In the genomic region with DNA sequence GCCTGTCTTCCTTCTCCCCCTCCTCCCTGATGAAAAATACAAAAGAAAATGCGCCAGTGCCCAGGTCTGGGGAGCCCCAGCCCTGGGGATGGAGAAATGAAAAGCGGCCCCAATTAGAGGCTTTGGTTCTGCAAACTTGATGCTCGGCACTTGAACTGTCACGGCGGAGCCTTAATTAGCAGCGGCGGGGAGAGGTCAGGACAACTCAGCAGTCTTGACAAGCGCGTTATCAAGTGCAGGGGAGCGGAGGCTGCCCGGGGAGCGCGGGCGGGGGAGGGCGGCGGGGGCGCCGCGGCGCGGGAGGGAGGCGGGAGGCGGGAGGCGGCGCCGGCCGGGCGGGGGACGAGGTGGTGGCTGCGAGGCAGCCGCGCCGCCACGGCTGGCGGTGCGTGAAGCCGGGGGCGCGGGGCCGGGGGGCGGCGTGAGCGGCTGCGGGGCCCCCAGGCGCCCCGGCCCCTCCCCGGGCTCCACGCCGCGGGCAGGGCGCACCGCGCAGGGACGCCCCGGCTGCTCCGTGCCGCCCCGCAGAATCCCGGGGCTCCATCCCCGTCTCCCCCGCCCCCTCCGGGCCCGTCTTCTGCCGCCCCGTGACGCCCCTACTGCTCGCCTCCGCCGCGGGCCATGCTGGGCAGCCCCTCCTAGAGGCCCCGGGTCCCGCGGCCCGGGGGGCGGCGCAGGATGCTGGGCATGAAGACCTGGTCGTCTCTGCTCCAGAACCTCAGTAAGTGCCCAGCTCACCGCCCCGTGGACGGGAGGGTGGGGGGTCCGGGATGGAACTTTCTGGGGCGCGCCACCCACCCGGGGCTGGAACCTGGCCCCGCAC, we compare ENCODE assay signal across 9 cellular contexts.
DNase-seq lines count a peak whose midpoint lies in the region; ATAC-seq and TF ChIP-seq lines count a peak whose summit lies in the region.
"Had no signal": no experiment of that assay in that cellular context is flagged by ENCODE, and none has a peak within 500 bp of the region (broad histone marks: within the 10 kb centered on the region; RNA-seq: fewer than 3 reads in every experiment).

No MANE protein-coding gene starts in this region.

- no peaks in the 10 kb centered on the region for H3K9me3 Mint-ChIP-seq in activated naive CD4-positive, alpha-beta T cell treated with anti-CD3 and anti-CD28 coated beads, Interleukin-2, amount 10 ng/mL, durations not matched to agents 7 days and 5 days
- H3K9me3 Mint-ChIP-seq: IgD-negative memory B cell had no signal

- ATAC-seq in left lung (peak; percentile 56), GM21390 (IDR thresholded peaks at IDR 0.05; ENCODE audit: unreplicated experiment) (no peak), HG03521 (IDR thresholded peaks at IDR 0.05; ENCODE audit: unreplicated experiment) (no peak)

- no peak for TF ChIP-seq CTCF in left lung (IDR thresholded peaks at IDR 0.05)
- no peak for TF ChIP-seq CTCF in tibial artery (IDR thresholded peaks at IDR 0.05)

- H3K4me3 ChIP-seq in left lung = peak overlapping the region; percentile 9 to 14
- H3K4me3 ChIP-seq in tibial artery = peak overlapping the region; percentile 29 to 46

- H3K27me3 Mint-ChIP-seq in activated naive CD4-positive, alpha-beta T cell treated with anti-CD3 and anti-CD28 coated beads, Interleukin-2, amount 10 ng/mL, durations not matched to agents 7 days and 5 days = peaks cover 78% of the 10 kb centered on the region

- no peaks in the 10 kb centered on the region for H3K36me3 ChIP-seq in left lung
- H3K36me3 ChIP-seq in tibial artery = no peaks in the 10 kb centered on the region

- no peak overlapping the region for H3K27ac Mint-ChIP-seq in activated naive CD4-positive, alpha-beta T cell treated with anti-CD3 and anti-CD28 coated beads, Interleukin-2, amount 10 ng/mL, durations not matched to agents 7 days and 5 days
- H3K27ac Mint-ChIP-seq: IgD-negative memory B cell had no signal

- DNase-seq in EL = peak; percentile 8
- DNase-seq in NCI-H2107 treated with DMSO at 0.1 percent for 48 hours (lab: John Stamatoyannopoulos, UW; ENCODE audit: unreplicated experiment) = peak; percentile 90
- DNase-seq in activated naive CD4-positive, alpha-beta T cell treated with anti-CD3 and anti-CD28 coated beads, Interleukin-2, amount 10 ng/mL, durations not matched to agents 7 days and 5 days = no peak
- peak; percentile 72 to 80 for DNase-seq in left lung
- no peak for DNase-seq in tibial artery
- DNase-seq in NK-92 treated with Interleukin-12 subunit alpha and Interleukin-12 subunit beta, amount 100 ng/mL, for 24 hours (lab: John Stamatoyannopoulos, UW) = no peak

- CTCF ChIA-PET in activated naive CD4-positive, alpha-beta T cell treated with anti-CD3 and anti-CD28 coated beads, Interleukin-2, amount 10 ng/mL, durations not matched to agents 7 days and 5 days (lab: Charles Lee) = interaction anchor here (1.2 to 1.3 kb wide), 2 partner anchors 147 to 153 kb away, joined by 4 read pairs; no protein-coding TSS in a partner anchor

- peaks cover 22 to 36% of the 10 kb centered on the region in 2 donors for H3K4me1 ChIP-seq in left lung
- peaks cover 0 to 41% (median 28%) of the 10 kb centered on the region in 4 donors for H3K4me1 ChIP-seq in tibial artery

- no peaks in the 10 kb centered on the region for H3K9me3 ChIP-seq in left lung
- H3K9me3 ChIP-seq in tibial artery = no peaks in the 10 kb centered on the region

- intact Hi-C loops in left lung (cut with DNase I) = no loop called here
- intact Hi-C loops in tibial artery (cut with DNase I; ENCODE audit: low total_unique reads) = no loop called here

- no peaks in the 10 kb centered on the region for H3K36me3 Mint-ChIP-seq in activated naive CD4-positive, alpha-beta T cell treated with anti-CD3 and anti-CD28 coated beads, Interleukin-2, amount 10 ng/mL, durations not matched to agents 7 days and 5 days
- H3K36me3 Mint-ChIP-seq: IgD-negative memory B cell had no signal

- H3K4me3 Mint-ChIP-seq in activated naive CD4-positive, alpha-beta T cell treated with anti-CD3 and anti-CD28 coated beads, Interleukin-2, amount 10 ng/mL, durations not matched to agents 7 days and 5 days = peak overlapping the region; percentile 2

- H3K27ac ChIP-seq in left lung = peak overlapping the region in 1 of 2 donors; percentile 51
- no peak overlapping the region for H3K27ac ChIP-seq in tibial artery

- H3K4me1 Mint-ChIP-seq in activated naive CD4-positive, alpha-beta T cell treated with anti-CD3 and anti-CD28 coated beads, Interleukin-2, amount 10 ng/mL, durations not matched to agents 7 days and 5 days = peaks cover 3% of the 10 kb centered on the region

- H3K27me3 ChIP-seq in left lung = peaks cover 0 to 44% of the 10 kb centered on the region in 2 donors
- H3K27me3 ChIP-seq in tibial artery = peaks cover 0 to 28% of the 10 kb centered on the region in 2 donors

Comparison
In these comparisons a context has a peak if more than half of its experiments do, and no peak if none do; other contexts are left out.
1. DNase-seq: peak in EL (single experiment), NCI-H2107 treated with DMSO at 0.1 percent for 48 hours (single experiment) and left lung (2 of 2); none in activated naive CD4-positive, alpha-beta T cell treated with anti-CD3 and anti-CD28 coated beads, Interleukin-2, amount 10 ng/mL, durations not matched to agents 7 days and 5 days (single experiment), tibial artery (0 of 2) and NK-92 treated with Interleukin-12 subunit alpha and Interleukin-12 subunit beta, amount 100 ng/mL, for 24 hours (single experiment).